ENCODE assay signal across 25 cellular contexts in the genomic region with DNA sequence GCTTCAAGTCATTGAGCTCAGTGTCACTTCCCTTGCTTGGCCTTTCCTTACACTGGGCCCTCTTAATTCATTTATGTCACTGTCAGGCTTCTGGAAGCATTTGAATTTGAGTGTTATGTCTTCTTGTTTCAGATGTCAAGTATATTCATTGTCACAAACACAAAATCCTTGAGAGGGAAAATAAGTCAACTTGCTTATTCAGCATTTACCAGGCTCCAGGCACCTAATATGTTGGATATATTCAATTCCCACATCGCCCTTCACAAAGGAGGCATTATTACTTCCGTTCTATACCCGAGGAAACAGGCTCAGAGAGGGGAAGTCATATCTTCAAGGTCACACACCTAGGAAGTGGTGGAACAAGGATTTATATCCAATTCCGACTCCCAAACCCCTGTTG.
"Had no signal": no experiment of that assay in that cellular context is flagged by ENCODE, and none has a peak within 500 bp of the region (broad histone marks: within the 10 kb centered on the region; RNA-seq: fewer than 3 reads in every experiment).

No MANE protein-coding gene starts in this region.

- FAIRE-seq: endometrium, islet of Langerhans, keratinocyte had no signal

- ATAC-seq: effector memory CD8-positive, alpha-beta T cell; esophagus mucosa; gastrocnemius medialis; heart right ventricle; left cardiac atrium; left lung; left ventricle myocardium superior; lower lobe of right lung; mucosa of descending colon had no signal

- H3K27me3 ChIP-seq: colonic mucosa, gastrocnemius medialis, heart right ventricle had no signal

- DNase-seq: colonic mucosa; cortex of kidney; effector CD8-positive, alpha-beta T cell; effector memory CD8-positive, alpha-beta T cell; endodermal cell; erythroblast; esophagus squamous epithelium; foreskin fibroblast; foreskin melanocyte; gastrocnemius medialis; glutamatergic neuron; head of caudate nucleus; heart right ventricle; hippocampal formation; left cardiac atrium; left lung; left ventricle myocardium superior; lower lobe of right lung; mesenchymal stem cell; mucosa of descending colon had no signal

- H3K4me3 ChIP-seq: colonic mucosa, esophagus squamous epithelium, gastrocnemius medialis, heart right ventricle, left lung, lower lobe of right lung, mucosa of descending colon had no signal

- H3K4me1 ChIP-seq: colonic mucosa, gastrocnemius medialis, left lung, lower lobe of right lung had no signal

- H3K36me3 ChIP-seq: colonic mucosa, esophagus squamous epithelium, gastrocnemius medialis, heart right ventricle, left lung, lower lobe of right lung had no signal

- H3K9me3 ChIP-seq: colonic mucosa, esophagus squamous epithelium, gastrocnemius medialis, heart right ventricle, left lung, lower lobe of right lung, mucosa of descending colon had no signal

- H3K27ac ChIP-seq: colonic mucosa, epithelial cell of prostate, esophagus squamous epithelium, gastrocnemius medialis, heart right ventricle, left lung, lower lobe of right lung had no signal
